In genomic region chr17:8029121-8029520, GRCh38 we compare ENCODE assay signal across 23 cellular contexts. TPM values are rescaled to one million over a fixed set of nuclear protein-coding genes. Genes with fewer than 3 reads are reported as not detected.
DNase-seq lines count a peak whose midpoint lies in the region; ATAC-seq, FAIRE-seq and TF ChIP-seq lines count a peak whose summit lies in the region.
"Had no signal": no experiment of that assay in that cellular context is flagged by ENCODE, and none has a peak within 500 bp of the region (broad histone marks: within the 10 kb centered on the region; RNA-seq: fewer than 3 reads in every experiment).

No MANE protein-coding gene starts in this region.

- POLR2A ChIA-PET in IMR-90 (lab: Charles Lee; ENCODE audit: unreplicated experiment) = no interaction called here

- H2BK120ac ChIP-seq in IMR-90 (ENCODE audit: low read depth, low read length) = no peak overlapping the region

- H3K9me3 Mint-ChIP-seq in activated T-helper 2 cell treated with anti-CD3 and anti-CD28 coated beads, Interferon-gamma antibody, Interleukin-2, Interleukin-4, amounts not matched to agents 10 μg/mL and 5 μg/mL and 100 μg/mL, durations not matched to agents 14 hours and 24 hours and 36 hours = no peaks in the 10 kb centered on the region
- H3K9me3 Mint-ChIP-seq: activated CD4-positive, alpha-beta memory T cell treated with anti-CD3 and anti-CD28 coated beads for 36 hours; endodermal cell; neural crest cell had no signal

- H3K9ac ChIP-seq in IMR-90 (ENCODE audit: low read depth, low read length) (no peak overlapping the region), kidney (ENCODE audit: low read length in 2 of 2) (no peak overlapping the region)

- no peak overlapping the region for H3K18ac ChIP-seq in IMR-90 (ENCODE audit: low read depth, low read length)

- no peak overlapping the region for H2AK5ac ChIP-seq in IMR-90 (ENCODE audit: low read depth, low read length)

- no peak overlapping the region for H4K5ac ChIP-seq in IMR-90 (ENCODE audit: low read depth, low read length)

- BruUV-seq in IMR-90 (replicated peaks; lab: Mats Ljungman, UMichigan) = no TSS peak

- H4K91ac ChIP-seq in IMR-90 (ENCODE audit: insufficient read depth, low read depth, low read length) = no peak overlapping the region

- DNase-seq in AG20443 (ENCODE audit: low spot score) (peak; percentile 86), IMR-90 (peak; percentile 20), bronchial epithelial cell (ENCODE audit: low read depth) (peak; percentile 84), kidney (peak; percentile 2), NCI-H1105 (lab: John Stamatoyannopoulos, UW) (no peak), thyroid gland (no peak)
- no peak for DNase-seq in activated T-helper 2 cell treated with anti-CD3 and anti-CD28 coated beads, Interferon-gamma antibody, Interleukin-2, Interleukin-4, amounts not matched to agents 10 μg/mL and 5 μg/mL and 100 μg/mL, durations not matched to agents 14 hours and 24 hours and 36 hours (ENCODE audit: low spot score)
- DNase-seq: activated CD4-positive, alpha-beta memory T cell treated with anti-CD3 and anti-CD28 coated beads for 36 hours; activated naive CD4-positive, alpha-beta T cell treated with Interleukin-2 at 50 U/mL for 16 hours; activated T-cell treated with anti-CD3 and anti-CD28 coated beads for 4 hours; DND-41; endodermal cell; GOT3; left cardiac atrium; NCI-H1436; NCI-H526 treated with DMSO at 0.1 percent for 48 hours; T-helper 2 cell; testis had no signal

- peak overlapping the region; percentile 66 for H2AK9ac ChIP-seq in IMR-90 (replicated peaks; ENCODE audit: low read depth, low read length, poor library complexity)

- H3K27ac ChIP-seq in IMR-90 (ENCODE audit: insufficient read depth, low read length) = no peak overlapping the region
- H3K27ac ChIP-seq in kidney (ENCODE audit: low read depth in 2 of 2, low read length in 2 of 2) = no peak overlapping the region
- no peak overlapping the region for H3K27ac ChIP-seq in thyroid gland
- H3K27ac ChIP-seq: testis had no signal

- H3K4me1 ChIP-seq in IMR-90 (ENCODE audit: control insufficient read depth, insufficient read depth, low read length) (peaks cover 2% of the 10 kb centered on the region; the same call in 1 of the 2 replicates), kidney (ENCODE audit: control insufficient read depth in 1 of 2, insufficient read depth in 1 of 2, low read depth in 1 of 2, low read length in 2 of 2) (no peaks in the 10 kb centered on the region), thyroid gland (peaks cover 0 to 2% of the 10 kb centered on the region in 2 donors)
- H3K4me1 ChIP-seq: testis had no signal

- H3K27ac Mint-ChIP-seq in activated T-helper 2 cell treated with anti-CD3 and anti-CD28 coated beads, Interferon-gamma antibody, Interleukin-2, Interleukin-4, amounts not matched to agents 10 μg/mL and 5 μg/mL and 100 μg/mL, durations not matched to agents 14 hours and 24 hours and 36 hours = no peak overlapping the region
- H3K27ac Mint-ChIP-seq: activated CD4-positive, alpha-beta memory T cell treated with anti-CD3 and anti-CD28 coated beads for 36 hours; endodermal cell; mesothelial cell of epicardium had no signal

- H4K8ac ChIP-seq in IMR-90 (ENCODE audit: low read depth in 2 of 2, low read length in 2 of 2) = no peak overlapping the region

- H3K56ac ChIP-seq in IMR-90 (ENCODE audit: extremely low read depth, insufficient read depth, low read length) = no peak overlapping the region

- CTCF ChIA-PET in IMR-90 (lab: Yijun Ruan, JAX) = no interaction called here

- FAIRE-seq in bronchial epithelial cell (lab: Jason Lieb, UNC) (peak; percentile 79), kidney (lab: Jason Lieb, UNC) (no peak)
- FAIRE-seq: frontal cortex had no signal

- no peak overlapping the region for H3K23ac ChIP-seq in IMR-90 (ENCODE audit: low read depth, low read length)

- H3K4me3 ChIP-seq in IMR-90 (ENCODE audit: insufficient read depth, low read depth, low read length) = no peak overlapping the region
- H3K4me3 ChIP-seq in bronchial epithelial cell (ENCODE audit: low read depth, low read length) = no peak overlapping the region
- no peak overlapping the region for H3K4me3 ChIP-seq in kidney (ENCODE audit: low read length in 2 of 2)
- H3K4me3 ChIP-seq in thyroid gland (replicated peaks in 1 of 3) = no peak overlapping the region
- H3K4me3 ChIP-seq: testis had no signal

- peaks cover 46% of the 10 kb centered on the region for H3K27me3 ChIP-seq in IMR-90 (ENCODE audit: control insufficient read depth, insufficient read depth, low read length)
- H3K27me3 ChIP-seq in bronchial epithelial cell (ENCODE audit: control insufficient read depth, insufficient read depth, low read length) = no peaks in the 10 kb centered on the region
- no peaks in the 10 kb centered on the region for H3K27me3 ChIP-seq in thyroid gland
- H3K27me3 ChIP-seq: testis had no signal

- TF ChIP-seq RAD21 in IMR-90 (IDR thresholded peaks at IDR 0.05; ENCODE audit: low read length) = no peak

- 58% methylated on average over 2 of the region's 5 CpGs; no CpG with 5 or more reads in 1 of the 2 experiments for WGBS in IMR-90 (ENCODE audit: extremely low coverage in 2 of 2, insufficient read length in 1 of 2), 2 experiments
- WGBS in thyroid gland, 2 donors = 76 to 83% methylated on average over 5 of the region's 5 CpGs

- H3K36me3 Mint-ChIP-seq in activated T-helper 2 cell treated with anti-CD3 and anti-CD28 coated beads, Interferon-gamma antibody, Interleukin-2, Interleukin-4, amounts not matched to agents 10 μg/mL and 5 μg/mL and 100 μg/mL, durations not matched to agents 14 hours and 24 hours and 36 hours (ENCODE audit: low read depth) = no peaks in the 10 kb centered on the region
- H3K36me3 Mint-ChIP-seq: activated CD4-positive, alpha-beta memory T cell treated with anti-CD3 and anti-CD28 coated beads for 36 hours; mesothelial cell of epicardium had no signal

- H3K4me1 Mint-ChIP-seq in activated T-helper 2 cell treated with anti-CD3 and anti-CD28 coated beads, Interferon-gamma antibody, Interleukin-2, Interleukin-4, amounts not matched to agents 10 μg/mL and 5 μg/mL and 100 μg/mL, durations not matched to agents 14 hours and 24 hours and 36 hours (ENCODE audit: low read depth) = peaks cover 1% of the 10 kb centered on the region
- H3K4me1 Mint-ChIP-seq: endodermal cell, mesothelial cell of epicardium, neural crest cell had no signal

- H2BK15ac ChIP-seq in IMR-90 (ENCODE audit: low read depth, low read length) = no peak overlapping the region

- no peaks in the 10 kb centered on the region; the same call in 1 of the 2 replicates for H4K20me1 ChIP-seq in IMR-90 (ENCODE audit: insufficient read depth, low read length)

- H3K79me1 ChIP-seq in IMR-90 (ENCODE audit: low read depth in 1 of 2, low read length in 2 of 2) = no peaks in the 10 kb centered on the region

- no peak overlapping the region for H3K4me2 ChIP-seq in IMR-90 (ENCODE audit: low read depth, low read length)

- intact Hi-C loops in IMR-90 (cut with micrococcal nuclease) = no loop called here
- intact Hi-C loops in kidney (cut with DNase I) = no loop called here
- intact Hi-C loops in thyroid gland (cut with DNase I) = no loop called here
- intact Hi-C loops in activated T-helper 2 cell treated with anti-CD3 and anti-CD28 coated beads, Interferon-gamma antibody, Interleukin-2, Interleukin-4, amounts not matched to agents 10 μg/mL and 5 μg/mL and 100 μg/mL, durations not matched to agents 14 hours and 24 hours and 36 hours (cut with micrococcal nuclease) = no loop called here

- H3K9me3 ChIP-seq in IMR-90 (ENCODE audit: control insufficient read depth, insufficient read depth, low read length) = 0 out of 2 replicates have a peak, but pooled peaks cover 5% of the 10 kb centered on the region
- no peaks in the 10 kb centered on the region for H3K9me3 ChIP-seq in kidney (ENCODE audit: control insufficient read depth in 1 of 2, low read length in 2 of 2)
- no peaks in the 10 kb centered on the region for H3K9me3 ChIP-seq in thyroid gland
- H3K9me3 ChIP-seq: testis had no signal

- H3K4ac ChIP-seq in IMR-90 (ENCODE audit: low read depth, low read length) = no peak overlapping the region

- peaks cover 36% of the 10 kb centered on the region for H3K27me3 Mint-ChIP-seq in activated T-helper 2 cell treated with anti-CD3 and anti-CD28 coated beads, Interferon-gamma antibody, Interleukin-2, Interleukin-4, amounts not matched to agents 10 μg/mL and 5 μg/mL and 100 μg/mL, durations not matched to agents 14 hours and 24 hours and 36 hours (ENCODE audit: low read depth)

- dilution Hi-C loops in IMR-90 (cut with HindIII; ENCODE audit: low sequenced_read_pairs, unreplicated experiment) = no loop called here

- H3K4me3 Mint-ChIP-seq in activated T-helper 2 cell treated with anti-CD3 and anti-CD28 coated beads, Interferon-gamma antibody, Interleukin-2, Interleukin-4, amounts not matched to agents 10 μg/mL and 5 μg/mL and 100 μg/mL, durations not matched to agents 14 hours and 24 hours and 36 hours (ENCODE audit: low read depth) = no peak overlapping the region
- H3K4me3 Mint-ChIP-seq: activated CD4-positive, alpha-beta memory T cell treated with anti-CD3 and anti-CD28 coated beads for 36 hours; endodermal cell; mesothelial cell of epicardium; neural crest cell had no signal

- TF ChIP-seq POLR2A in IMR-90 (IDR thresholded peaks at IDR 0.05; ENCODE audit: low read depth, low read length) (no peak), thyroid gland (IDR thresholded peaks at IDR 0.05) (no peak)

- no peak overlapping the region for H2AFZ ChIP-seq in IMR-90 (replicated peaks; ENCODE audit: low read length, poor library complexity)

- ATAC-seq in IMR-90 (ENCODE audit: low read depth) (peak; percentile 42; the same call in 1 of the 2 replicates), HG02973 (IDR thresholded peaks at IDR 0.05; ENCODE audit: unreplicated experiment) (no peak)
- ATAC-seq: left cardiac atrium had no signal

- H3K14ac ChIP-seq in IMR-90 (replicated peaks; ENCODE audit: low read depth, low read length) = no peak overlapping the region

- in situ Hi-C loops in IMR-90 (cut with MboI; ENCODE audit: low sequenced_read_pairs) = no loop called here

- TF ChIP-seq CTCF in IMR-90 (conservative IDR thresholded peaks at IDR 0.05; ENCODE audit: low read depth, low read length) = no peak
- TF ChIP-seq CTCF in bronchial epithelial cell (IDR thresholded peaks at IDR 0.05; ENCODE audit: insufficient read depth, low read length, severe bottlenecking) = no peak
- no peak for TF ChIP-seq CTCF in kidney (IDR thresholded peaks at IDR 0.05; ENCODE audit: borderline replicate concordance, extremely low read depth, insufficient read depth)
- TF ChIP-seq CTCF in thyroid gland (IDR thresholded peaks at IDR 0.05) = no peak

- H3K36me3 ChIP-seq in IMR-90 (ENCODE audit: control insufficient read depth, insufficient read depth, low read length) (no peaks in the 10 kb centered on the region), bronchial epithelial cell (ENCODE audit: control insufficient read depth, insufficient read depth, low read length) (no peaks in the 10 kb centered on the region), kidney (ENCODE audit: control insufficient read depth in 1 of 2, insufficient read depth in 2 of 2, low read length in 2 of 2) (no peaks in the 10 kb centered on the region), thyroid gland (no peaks in the 10 kb centered on the region)

- H2BK20ac ChIP-seq in IMR-90 (ENCODE audit: low read depth, low read length) = no peak overlapping the region

- H3K9me1 ChIP-seq in IMR-90 (ENCODE audit: insufficient read depth, low read length) = no peaks in the 10 kb centered on the region

- H2BK5ac ChIP-seq in IMR-90 (ENCODE audit: low read depth, low read length, poor library complexity, severe bottlenecking) = no peak overlapping the region

RNA-seq across cellular contexts. Expression of gene ALOX15B, which starts 9.7 kb away (rescaled TPM):
- not detected in 2 replicates for total RNA-seq in IMR-90 (2012; rRNA removed)
- polyA plus RNA-seq in IMR-90 (2012; rRNA removed) = not detected in 2 replicates
- polyA plus RNA-seq in IMR-90 (2012; cell fraction: cytosol; rRNA removed) = 0.03 TPM in 1 of 2 replicates, not detected in the other
- polyA plus RNA-seq in IMR-90 (2012; cell fraction: nucleus; rRNA removed; ENCODE audit: low replicate concordance) = not detected in 2 replicates
- total RNA-seq in bronchial epithelial cell = 5.8 and 20.6 TPM in 2 replicates
- 8.0 TPM for total RNA-seq in kidney
- 0.15 TPM for polyA plus RNA-seq in kidney (ENCODE audit: insufficient read depth, low read depth, low replicate concordance)
- total RNA-seq in thyroid gland = 1 to 10 TPM in 3 of 4 donors, under 1 TPM in 1; 0.67 to 3.3 (median 1.1) TPM
- not detected in 2 replicates for total RNA-seq in activated T-helper 2 cell treated with anti-CD3 and anti-CD28 coated beads, Interferon-gamma antibody, Interleukin-2, Interleukin-4, amounts not matched to agents 10 μg/mL and 5 μg/mL and 100 μg/mL, durations not matched to agents 14 hours and 24 hours and 36 hours
- total RNA-seq: activated CD4-positive, alpha-beta memory T cell treated with anti-CD3 and anti-CD28 coated beads for 36 hours; endodermal cell; mesothelial cell of epicardium; neural crest cell; pulmonary artery endothelial cell had no signal

RNA-seq across cellular contexts. Expression of gene GUCY2D, which starts 26.7 kb away (rescaled TPM):
- not detected in 2 replicates for total RNA-seq in IMR-90 (2012; rRNA removed)
- polyA plus RNA-seq in IMR-90 (2012; rRNA removed) = 0.03 TPM in 1 of 2 replicates, not detected in the other
- not detected in 2 replicates for polyA plus RNA-seq in IMR-90 (2012; cell fraction: cytosol; rRNA removed)
- not detected in 2 replicates for polyA plus RNA-seq in IMR-90 (2012; cell fraction: nucleus; rRNA removed; ENCODE audit: low replicate concordance)
- total RNA-seq in bronchial epithelial cell = 0.13 TPM in 1 of 2 replicates, not detected in the other
- 0.19 TPM for total RNA-seq in kidney
- polyA plus RNA-seq in kidney (ENCODE audit: insufficient read depth, low read depth, low replicate concordance) = 0.24 TPM
- total RNA-seq in thyroid gland = not detected
- not detected in 2 replicates for total RNA-seq in activated T-helper 2 cell treated with anti-CD3 and anti-CD28 coated beads, Interferon-gamma antibody, Interleukin-2, Interleukin-4, amounts not matched to agents 10 μg/mL and 5 μg/mL and 100 μg/mL, durations not matched to agents 14 hours and 24 hours and 36 hours
- total RNA-seq: activated CD4-positive, alpha-beta memory T cell treated with anti-CD3 and anti-CD28 coated beads for 36 hours; neural crest cell; pulmonary artery endothelial cell had no signal

RNA-seq across cellular contexts. Expression of gene ALOX12B, which starts 58.4 kb away (rescaled TPM):
- total RNA-seq in IMR-90 (2012; rRNA removed) (not detected in 2 replicates), bronchial epithelial cell (0.26 and 2.0 TPM in 2 replicates), kidney (not detected), thyroid gland (not detected)
- polyA plus RNA-seq in IMR-90 (2012; rRNA removed) (not detected in 2 replicates), kidney (ENCODE audit: insufficient read depth, low read depth, low replicate concordance) (not detected)
- polyA plus RNA-seq in IMR-90 (2012; cell fraction: cytosol; rRNA removed) = not detected in 2 replicates
- not detected in 2 replicates for polyA plus RNA-seq in IMR-90 (2012; cell fraction: nucleus; rRNA removed; ENCODE audit: low replicate concordance)
- total RNA-seq in activated T-helper 2 cell treated with anti-CD3 and anti-CD28 coated beads, Interferon-gamma antibody, Interleukin-2, Interleukin-4, amounts not matched to agents 10 μg/mL and 5 μg/mL and 100 μg/mL, durations not matched to agents 14 hours and 24 hours and 36 hours = 0.87 and 1.4 TPM in 2 replicates
- total RNA-seq: frontal cortex, left cardiac atrium, mesothelial cell of epicardium, neural crest cell, pulmonary artery endothelial cell had no signal

Comparison
In these comparisons a context has a peak if more than half of its experiments do, and no peak if none do; other contexts are left out.
1. DNase-seq: peak in AG20443 (single experiment), IMR-90 (single experiment), bronchial epithelial cell (single experiment) and kidney (single experiment); none in NCI-H1105 (single experiment), thyroid gland (0 of 2) and activated T-helper 2 cell treated with anti-CD3 and anti-CD28 coated beads, Interferon-gamma antibody, Interleukin-2, Interleukin-4, amounts not matched to agents 10 μg/mL and 5 μg/mL and 100 μg/mL, durations not matched to agents 14 hours and 24 hours and 36 hours (single experiment).